Comparison of ENCODE assay signal across 8 cellular contexts in the genomic region with DNA sequence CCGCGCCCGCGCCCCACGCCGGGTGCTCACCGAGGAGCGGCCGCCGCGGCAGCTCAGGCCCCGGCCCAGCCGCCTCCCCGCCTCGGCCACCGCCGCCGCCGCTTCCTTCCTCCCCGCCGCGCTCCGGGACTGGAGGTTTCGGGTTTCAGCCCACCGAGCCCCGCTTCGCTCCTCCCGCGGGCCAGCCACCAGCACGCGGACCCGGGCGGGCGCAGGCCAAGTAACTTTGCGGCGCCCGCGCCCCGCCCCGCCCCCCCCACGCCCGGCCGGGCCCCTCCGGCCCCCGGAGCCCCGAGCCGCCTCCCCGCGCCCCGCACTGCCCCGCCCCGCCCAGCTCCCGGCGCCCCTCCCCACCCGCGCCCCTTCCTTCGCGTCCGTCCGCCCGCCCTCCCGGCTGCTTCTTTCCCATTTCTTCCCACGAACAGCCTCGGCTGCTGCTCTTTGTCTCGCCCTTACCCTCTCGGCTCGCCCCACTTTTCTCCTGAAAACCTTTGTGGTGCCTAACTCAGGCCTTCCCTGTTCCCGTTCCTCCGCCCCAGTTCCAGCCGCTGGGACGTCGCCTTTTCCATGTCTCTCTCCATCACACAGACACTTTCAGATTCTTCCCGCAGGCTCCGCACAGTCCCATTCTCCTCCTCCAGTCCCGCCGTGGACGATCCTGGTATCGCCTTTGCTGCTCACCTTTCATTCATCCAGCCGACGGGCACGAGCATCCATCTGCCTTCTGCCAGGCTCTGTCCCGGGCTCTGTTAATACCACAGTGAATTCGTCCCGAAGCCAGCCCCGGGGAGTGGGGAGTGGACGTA. TPM values are rescaled to one million over a fixed set of nuclear protein-coding genes. Genes with fewer than 3 reads are reported as not detected.
A peak's percentile ranks its signal among the peaks of the same experiment; 100 is the strongest.
DNase-seq lines count a peak whose midpoint lies in the region; ATAC-seq and TF ChIP-seq lines count a peak whose summit lies in the region.

GPR161 (minus strand) TSS at position 222 of the 806 bp plus-strand sequence. CDS start 32,080 bp downstream, outside the sequence.

- peak within 1 kb of the TSS; percentile 66 for H3K4me3 ChIP-seq in BJ (ENCODE audit: low read depth, low read length)
- H3K4me3 ChIP-seq in neuronal stem cell (ENCODE audit: low read length in 2 of 2), result peak within 1 kb of the TSS; percentile 59 to 88

- H3K9me3 ChIP-seq in neuronal stem cell (replicated peaks in 1 of 2; ENCODE audit: control insufficient read depth in 2 of 2, insufficient read depth in 1 of 2, low read depth in 1 of 2, low read length in 2 of 2), result no peaks in the 10 kb centered on the region

- POLR2A ChIA-PET in BJ (lab: Charles Lee), result interaction anchor here (0.5 to 0.6 kb wide), 3 partner anchors 32 to 682 kb away, joined by 3 to 10 read pairs (median 4); no protein-coding TSS in a partner anchor

- H3K27ac ChIP-seq in neuronal stem cell (replicated peaks; ENCODE audit: low read length), result peak within 1 kb of the TSS; percentile 82

- no peak for ATAC-seq in GM18520 (IDR thresholded peaks at IDR 0.05; ENCODE audit: unreplicated experiment)

- peak within 1 kb of the TSS; percentile 83 for H2AK5ac ChIP-seq in neuronal stem cell (ENCODE audit: low read depth, low read length)

- peak within 1 kb of the TSS; percentile 98 for H3K18ac ChIP-seq in neuronal stem cell (ENCODE audit: low read length)

- no peaks in the 10 kb centered on the region for H3K9me3 Mint-ChIP-seq in activated naive CD8-positive, alpha-beta T cell (ENCODE audit: low read depth)
- peaks cover 12% of the 10 kb centered on the region for H3K9me3 Mint-ChIP-seq in glutamatergic neuron (ENCODE audit: unreplicated experiment)

- H3K4me3 Mint-ChIP-seq in activated naive CD8-positive, alpha-beta T cell, result peak within 1 kb of the TSS; percentile 92
- H3K4me3 Mint-ChIP-seq in glutamatergic neuron (ENCODE audit: unreplicated experiment), result peak within 1 kb of the TSS; percentile 97

- peak within 1 kb of the TSS; percentile 95 for H2AFZ ChIP-seq in neuronal stem cell (ENCODE audit: low read length)

- H2BK15ac ChIP-seq in neuronal stem cell (ENCODE audit: low read length), result peak within 1 kb of the TSS; percentile 54

- H3K27me3 ChIP-seq in BJ (ENCODE audit: control insufficient read depth, insufficient read depth, low read length) (0 out of 2 replicates have a peak, but pooled peaks cover 3% of the 10 kb centered on the region), neuronal stem cell (ENCODE audit: control insufficient read depth in 3 of 3, insufficient read depth in 3 of 3, low read depth in 1 of 3, low read length in 3 of 3) (no peaks in the 10 kb centered on the region)

- H3K27ac Mint-ChIP-seq in activated naive CD8-positive, alpha-beta T cell, result peak within 1 kb of the TSS; percentile 50
- peak within 1 kb of the TSS; percentile 98 for H3K27ac Mint-ChIP-seq in glutamatergic neuron (ENCODE audit: unreplicated experiment)

- H3K36me3 ChIP-seq in BJ (ENCODE audit: control insufficient read depth, insufficient read depth, low read length) (no peaks in the 10 kb centered on the region), neuronal stem cell (replicated peaks in 1 of 2; ENCODE audit: control insufficient read depth in 2 of 2, insufficient read depth in 2 of 2, low read length in 2 of 2) (peaks cover 0 to 15% of the 10 kb centered on the region in 2 donors)

- no peak for TF ChIP-seq CTCF in BJ (IDR thresholded peaks at IDR 0.05; ENCODE audit: insufficient read depth, low read depth, low read length)
- TF ChIP-seq CTCF in glutamatergic neuron (IDR thresholded peaks at IDR 0.05; ENCODE audit: partially characterized antibody, unreplicated experiment), result no peak

- no peak within 1 kb of the TSS for H4K91ac ChIP-seq in neuronal stem cell (ENCODE audit: low read depth, low read length, poor library complexity)

- peak within 1 kb of the TSS; percentile 8 for H3K4ac ChIP-seq in neuronal stem cell (ENCODE audit: low read length)

- peaks cover 10 to 20% of the 10 kb centered on the region in 2 donors for H3K4me1 ChIP-seq in neuronal stem cell (ENCODE audit: control insufficient read depth in 2 of 2, insufficient read depth in 1 of 2, low read depth in 1 of 2, low read length in 2 of 2)

- peak within 1 kb of the TSS; percentile 29 for H4K8ac ChIP-seq in neuronal stem cell (ENCODE audit: low read depth, low read length)

- peak within 1 kb of the TSS; percentile 94 for H3K9ac ChIP-seq in neuronal stem cell (ENCODE audit: low read depth, low read length, poor library complexity)

- H3K4me1 Mint-ChIP-seq in activated naive CD8-positive, alpha-beta T cell (ENCODE audit: low read depth), result peaks cover 24% of the 10 kb centered on the region
- H3K4me1 Mint-ChIP-seq in glutamatergic neuron (ENCODE audit: low read depth, unreplicated experiment), result peaks cover 22% of the 10 kb centered on the region

- H3K27me3 Mint-ChIP-seq in activated naive CD8-positive, alpha-beta T cell, result peaks cover 27% of the 10 kb centered on the region
- H3K27me3 Mint-ChIP-seq in glutamatergic neuron (ENCODE audit: unreplicated experiment), result peaks cover 11% of the 10 kb centered on the region

- H3K23ac ChIP-seq in neuronal stem cell (ENCODE audit: low read depth, low read length, poor library complexity), result peak within 1 kb of the TSS; percentile 86

- DNase-seq in BJ (ENCODE audit: low read depth), result no peak
- peak; percentile 53 for DNase-seq in GOT3 (lab: John Stamatoyannopoulos, UW)
- DNase-seq in NCI-H82 (lab: John Stamatoyannopoulos, UW), result peak; percentile 75
- peak; percentile 70 for DNase-seq in glutamatergic neuron
- DNase-seq in neuronal stem cell (ENCODE audit: low spot score), result peak; percentile 74
- no peak for DNase-seq in NK-92 (lab: John Stamatoyannopoulos, UW; ENCODE audit: unreplicated experiment)

- H3K4me2 ChIP-seq in neuronal stem cell (ENCODE audit: insufficient read depth, low read length, poor library complexity, severe bottlenecking), result peak within 1 kb of the TSS; percentile 74

- H3K79me1 ChIP-seq in neuronal stem cell (ENCODE audit: low read depth, low read length), result peaks cover 2% of the 10 kb centered on the region

- peak within 1 kb of the TSS; percentile 69 for H2BK120ac ChIP-seq in neuronal stem cell (ENCODE audit: low read depth, low read length)

- H2BK12ac ChIP-seq in neuronal stem cell (ENCODE audit: low read length), result no peak within 1 kb of the TSS

- CTCF ChIA-PET in BJ (lab: Yijun Ruan, JAX), result interaction anchor here (1.0 to 2.5 kb wide), 2 partner anchors 9 to 10 kb away, joined by 3 to 9 read pairs; no protein-coding TSS in a partner anchor

- no peaks in the 10 kb centered on the region for H3K36me3 Mint-ChIP-seq in activated naive CD8-positive, alpha-beta T cell
- no peaks in the 10 kb centered on the region for H3K36me3 Mint-ChIP-seq in glutamatergic neuron (ENCODE audit: unreplicated experiment)

- H3K14ac ChIP-seq in neuronal stem cell (ENCODE audit: low read length), result peak within 1 kb of the TSS; percentile 92

- H2BK5ac ChIP-seq in neuronal stem cell (ENCODE audit: low read length), result peak within 1 kb of the TSS; percentile 43

- no CpG with 5 or more reads among the region's 86 CpGs for WGBS in neuronal stem cell (ENCODE audit: extremely low coverage in 2 of 2, insufficient read length in 2 of 2, insufficient replicate concordance in 1 of 2), 2 donors

RNA-seq across cellular contexts. Expression of gene GPR161, which starts in this region (rescaled TPM):
- polyA plus RNA-seq in BJ (2011; rRNA removed), result 14.7 and 20.4 TPM in 2 replicates
- 33.5 and 34.2 TPM in 2 replicates for polyA minus RNA-seq in BJ (2011; rRNA and poly(A)+ RNA removed)
- total RNA-seq in glutamatergic neuron (ENCODE audit: unreplicated experiment), result 69.3 TPM
- polyA plus RNA-seq in neuronal stem cell (2013, experiment 1 of 2), result 19.6 TPM
- polyA plus RNA-seq in neuronal stem cell (2013, experiment 2 of 2), result 19.7 TPM

Comparison
In these comparisons a context has a peak if more than half of its experiments do, and no peak if none do; other contexts are left out.
1. DNase-seq: peak in GOT3 (single experiment), NCI-H82 (single experiment), glutamatergic neuron (single experiment) and neuronal stem cell (single experiment); none in BJ (single experiment) and NK-92 (single experiment).